8 cellular contexts compared by ENCODE assay signal in the genomic region with DNA sequence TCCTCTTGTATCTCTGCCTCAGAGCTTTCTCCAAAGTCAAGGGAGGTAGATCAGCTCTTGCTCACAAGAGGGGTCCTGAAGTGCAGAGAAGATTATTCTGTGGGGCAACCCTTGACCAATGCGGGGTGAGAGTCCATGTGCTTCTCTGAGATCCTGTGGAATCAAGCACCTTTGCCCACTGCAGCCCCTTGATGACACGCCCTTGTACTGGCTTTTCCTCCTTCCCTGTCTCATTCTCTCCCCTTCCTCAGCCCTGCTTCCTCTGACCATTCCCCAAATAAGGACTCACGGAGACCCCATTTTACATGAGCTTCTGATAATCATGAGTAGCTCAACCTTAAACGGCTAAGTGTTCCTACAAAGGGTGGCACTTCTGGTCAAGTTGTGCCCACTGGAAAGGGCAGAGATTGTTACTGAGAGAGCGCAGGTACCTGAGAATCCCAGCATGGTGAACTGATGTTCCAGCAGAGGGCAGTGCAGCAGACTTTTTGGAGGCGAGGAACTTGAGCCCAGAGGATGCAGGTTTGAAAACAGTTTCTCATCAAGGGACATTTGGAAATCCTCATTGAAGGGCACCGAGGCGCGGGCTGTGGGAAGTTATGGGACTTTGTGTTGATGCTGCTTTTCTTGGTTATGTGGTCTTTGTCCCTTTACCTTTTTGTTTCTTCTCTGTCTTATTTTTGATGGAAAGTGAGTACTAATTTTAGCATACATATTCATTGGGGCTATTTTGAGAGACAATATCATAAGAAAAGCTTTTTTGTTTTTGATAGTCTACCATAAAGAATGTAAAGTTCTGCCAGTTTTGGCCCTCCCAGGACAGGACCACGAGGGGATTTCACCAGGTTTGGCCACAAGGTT.
DNase-seq lines count a peak whose midpoint lies in the region; ATAC-seq and TF ChIP-seq lines count a peak whose summit lies in the region.

No MANE protein-coding gene starts in this region.

- H3K27ac Mint-ChIP-seq in activated T-cell treated with anti-CD3 and anti-CD28 coated beads, Interleukin-2, amount 50 U/mL, for 72 hours = no peak overlapping the region
- H3K27ac Mint-ChIP-seq in stimulated activated memory B cell treated with anti-CD40 and anti-IgM and Interleukin-4, amounts not matched to agents 10 μg/mL and 1 μg/mL and 100 μg/mL, for 72 hours = no peak overlapping the region

- H3K4me1 Mint-ChIP-seq in activated T-cell treated with anti-CD3 and anti-CD28 coated beads, Interleukin-2, amount 50 U/mL, for 72 hours (ENCODE audit: low read depth) = no peaks in the 10 kb centered on the region
- H3K4me1 Mint-ChIP-seq in stimulated activated memory B cell treated with anti-CD40 and anti-IgM and Interleukin-4, amounts not matched to agents 10 μg/mL and 1 μg/mL and 100 μg/mL, for 72 hours = peaks cover 5% of the 10 kb centered on the region

- no peaks in the 10 kb centered on the region for H3K36me3 Mint-ChIP-seq in activated T-cell treated with anti-CD3 and anti-CD28 coated beads, Interleukin-2, amount 50 U/mL, for 72 hours (ENCODE audit: insufficient read depth in 2 of 2)
- H3K36me3 Mint-ChIP-seq in stimulated activated memory B cell treated with anti-CD40 and anti-IgM and Interleukin-4, amounts not matched to agents 10 μg/mL and 1 μg/mL and 100 μg/mL, for 72 hours = no peaks in the 10 kb centered on the region

- DNase-seq in A673 (ENCODE audit: low spot score) (peak; percentile 66), GM13977 (ENCODE audit: low spot score) (peak; percentile 31), NCI-H526 (lab: John Stamatoyannopoulos, UW) (peak; percentile 28 to 67), Right ventricle myocardium superior (peak; percentile 57), prostate gland (ENCODE audit: low spot score) (peak; percentile 17)
- DNase-seq in activated T-cell treated with anti-CD3 and anti-CD28 coated beads, Interleukin-2, amount 50 U/mL, for 72 hours = peak; percentile 36 to 47

- H3K4me1 ChIP-seq in A673 (ENCODE audit: insufficient read depth, low read length, poor library complexity, severe bottlenecking) = no peaks in the 10 kb centered on the region
- H3K4me1 ChIP-seq in prostate gland (replicated peaks) = no peaks in the 10 kb centered on the region

- no peaks in the 10 kb centered on the region for H3K27me3 ChIP-seq in A673 (replicated peaks; ENCODE audit: insufficient read depth, low read depth, low read length, poor library complexity)
- H3K27me3 ChIP-seq in prostate gland (replicated peaks; ENCODE audit: insufficient read depth) = no peaks in the 10 kb centered on the region

- no peaks in the 10 kb centered on the region for H3K36me3 ChIP-seq in A673 (ENCODE audit: insufficient read depth, low read length, poor library complexity, severe bottlenecking)
- H3K36me3 ChIP-seq in prostate gland = no peaks in the 10 kb centered on the region

- H3K27ac ChIP-seq in A673 (ENCODE audit: low read depth, low read length, poor library complexity, severe bottlenecking) (no peak overlapping the region), prostate gland (no peak overlapping the region)

- TF ChIP-seq CTCF in A673 (conservative IDR thresholded peaks at IDR 0.05; ENCODE audit: low read depth, low read length) (peak; percentile 81), GM13977 (IDR thresholded peaks at IDR 0.05; ENCODE audit: extremely low read depth, insufficient read depth, missing control alignments) (peak; percentile 72), prostate gland (IDR thresholded peaks at IDR 0.05) (peak; percentile 35 to 57 (median 47))

- 22% methylated on average over 10 of the region's 10 CpGs for WGBS in prostate gland

- no peak overlapping the region for H3K4me3 Mint-ChIP-seq in activated T-cell treated with anti-CD3 and anti-CD28 coated beads, Interleukin-2, amount 50 U/mL, for 72 hours
- H3K4me3 Mint-ChIP-seq in stimulated activated memory B cell treated with anti-CD40 and anti-IgM and Interleukin-4, amounts not matched to agents 10 μg/mL and 1 μg/mL and 100 μg/mL, for 72 hours = no peak overlapping the region

- TF ChIP-seq POLR2A in prostate gland (IDR thresholded peaks at IDR 0.05) = no peak

- peaks cover 23% of the 10 kb centered on the region for H3K27me3 Mint-ChIP-seq in activated T-cell treated with anti-CD3 and anti-CD28 coated beads, Interleukin-2, amount 50 U/mL, for 72 hours (ENCODE audit: low read depth)
- H3K27me3 Mint-ChIP-seq in stimulated activated memory B cell treated with anti-CD40 and anti-IgM and Interleukin-4, amounts not matched to agents 10 μg/mL and 1 μg/mL and 100 μg/mL, for 72 hours = no peaks in the 10 kb centered on the region

- ATAC-seq in HG02973 (IDR thresholded peaks at IDR 0.05; ENCODE audit: unreplicated experiment) (peak; percentile 68), Right ventricle myocardium superior (ENCODE audit: poor library complexity) (peak; percentile 78)
- ATAC-seq in activated T-cell treated with anti-CD3 and anti-CD28 coated beads, Interleukin-2, amount 50 U/mL, for 72 hours (replicated peaks in 1 of 2) = peak; percentile 45 to 54
- no peak for ATAC-seq in stimulated activated memory B cell treated with anti-CD40 and anti-IgM and Interleukin-4, amounts not matched to agents 10 μg/mL and 1 μg/mL and 100 μg/mL, for 72 hours

- H3K9me3 ChIP-seq in A673 (ENCODE audit: low read depth, low read length, poor library complexity, severe bottlenecking) = no peaks in the 10 kb centered on the region
- no peaks in the 10 kb centered on the region for H3K9me3 ChIP-seq in prostate gland

- POLR2A ChIA-PET in A673 (lab: Charles Lee; ENCODE audit: low non-redundant PET) = no interaction called here

- BruUV-seq in A673 (replicated peaks; lab: Mats Ljungman, UMichigan) = no TSS peak

- H3K9me3 Mint-ChIP-seq in activated T-cell treated with anti-CD3 and anti-CD28 coated beads, Interleukin-2, amount 50 U/mL, for 72 hours = no peaks in the 10 kb centered on the region
- H3K9me3 Mint-ChIP-seq in stimulated activated memory B cell treated with anti-CD40 and anti-IgM and Interleukin-4, amounts not matched to agents 10 μg/mL and 1 μg/mL and 100 μg/mL, for 72 hours = peaks cover 3% of the 10 kb centered on the region

- intact Hi-C loops in A673 (cut with micrococcal nuclease; ENCODE audit: unreplicated experiment) = loop anchor here (2.0 to 10.0 kb wide), 3 partner anchors 368 to 802 kb away; no protein-coding TSS in a partner anchor
- intact Hi-C loops in Right ventricle myocardium superior (cut with DNase I) = no loop called here
- intact Hi-C loops in prostate gland (cut with DNase I) = loop anchor here (5.0 kb wide), 1 partner anchor 370 kb away; no protein-coding TSS in a partner anchor

- in situ Hi-C loops in GM13977 (cut with MboI; ENCODE audit: low pct_unique_long_range_greater_than_20kb, low sequenced_read_pairs, unreplicated experiment) = loop anchor here (25.0 kb wide), 1 partner anchor 380 kb away; no protein-coding TSS in a partner anchor

- CTCF ChIA-PET in A673 (lab: Charles Lee) = no interaction called here

- H3K4me3 ChIP-seq in A673 (ENCODE audit: low read depth, low read length, poor library complexity, severe bottlenecking) = no peak overlapping the region
- no peak overlapping the region for H3K4me3 ChIP-seq in prostate gland
